9 cellular contexts compared by ENCODE assay signal in genomic region chr3:179069762-179070390, GRCh38. TPM values are rescaled to one million over a fixed set of nuclear protein-coding genes. Genes with fewer than 3 reads are reported as not detected.
A peak's percentile ranks its signal among the peaks of the same experiment; 100 is the strongest.
DNase-seq lines count a peak whose midpoint lies in the region; ATAC-seq, FAIRE-seq and TF ChIP-seq lines count a peak whose summit lies in the region.
"Had no signal": no experiment of that assay in that cellular context is flagged by ENCODE, and none has a peak within 500 bp of the region (broad histone marks: within the 10 kb centered on the region; RNA-seq: fewer than 3 reads in every experiment).

No MANE protein-coding gene starts in this region.

- intact Hi-C loops in activated T-helper 1 cell treated with anti-CD3 and anti-CD28 coated beads, Interleukin-12 subunit alpha, Interleukin-12 subunit beta, Interleukin-2, Interleukin-4 antibody, amounts not matched to agents 30 ng/mL and 10 ng/mL and 1 ng/mL, durations not matched to agents 14 hours and 24 hours and 36 hours (cut with micrococcal nuclease) = loop anchor here (1.0 to 10.0 kb wide), 3 partner anchors 33 to 1645 kb away; no protein-coding TSS in a partner anchor
- intact Hi-C loops in lower lobe of right lung (cut with DNase I) = no loop called here

- no peak for ATAC-seq in lower lobe of right lung
- ATAC-seq in GM18861 (IDR thresholded peaks at IDR 0.05; ENCODE audit: unreplicated experiment) = no peak
- no peak for ATAC-seq in GM21529 (IDR thresholded peaks at IDR 0.05; ENCODE audit: unreplicated experiment)
- ATAC-seq: gastrocnemius medialis had no signal

- peaks cover 3% of the 10 kb centered on the region for H3K27me3 Mint-ChIP-seq in activated T-helper 1 cell treated with anti-CD3 and anti-CD28 coated beads, Interleukin-12 subunit alpha, Interleukin-12 subunit beta, Interleukin-2, Interleukin-4 antibody, amounts not matched to agents 30 ng/mL and 10 ng/mL and 1 ng/mL, durations not matched to agents 14 hours and 24 hours and 36 hours (ENCODE audit: insufficient read depth)

- peaks cover 33% of the 10 kb centered on the region; the same call in 1 of the 2 replicates for H4K20me1 ChIP-seq in BLaER1

- peak overlapping the region; percentile 92 for H3K27ac ChIP-seq in BLaER1
- H3K27ac ChIP-seq in HUES64 (ENCODE audit: low read depth, low read length) = no peak overlapping the region
- no peak overlapping the region for H3K27ac ChIP-seq in lower lobe of right lung

- peaks cover 30% of the 10 kb centered on the region for H3K36me3 ChIP-seq in BLaER1
- H3K36me3 ChIP-seq in HUES64 (ENCODE audit: insufficient read depth, low read length) = peaks cover 14% of the 10 kb centered on the region; the same call in 1 of the 2 replicates
- H3K36me3 ChIP-seq in lower lobe of right lung = peaks cover 16% of the 10 kb centered on the region

- TF ChIP-seq POLR2A in GM12892 (IDR thresholded peaks at IDR 0.05; ENCODE audit: low read depth, low read length) = no peak

- H3K9me3 ChIP-seq in BLaER1 (no peaks in the 10 kb centered on the region), HUES64 (ENCODE audit: insufficient read depth, low read depth, low read length) (no peaks in the 10 kb centered on the region), lower lobe of right lung (no peaks in the 10 kb centered on the region)
- H3K9me3 ChIP-seq: gastrocnemius medialis had no signal

- H3K4me1 ChIP-seq in BLaER1 (peaks cover 72% of the 10 kb centered on the region), HUES64 (ENCODE audit: insufficient read depth, low read length) (peaks cover 10% of the 10 kb centered on the region), lower lobe of right lung (peaks cover 8% of the 10 kb centered on the region)

- peak overlapping the region; percentile 85 for H3K4me3 ChIP-seq in BLaER1
- H3K4me3 ChIP-seq in HUES64 (ENCODE audit: low read length) = peak overlapping the region; percentile 77
- H3K4me3 ChIP-seq in lower lobe of right lung = peak overlapping the region; percentile 86

- peak overlapping the region; percentile 71 for H3K4me3 Mint-ChIP-seq in activated T-helper 1 cell treated with anti-CD3 and anti-CD28 coated beads, Interleukin-12 subunit alpha, Interleukin-12 subunit beta, Interleukin-2, Interleukin-4 antibody, amounts not matched to agents 30 ng/mL and 10 ng/mL and 1 ng/mL, durations not matched to agents 14 hours and 24 hours and 36 hours

- no peak for TF ChIP-seq CTCF in lower lobe of right lung (IDR thresholded peaks at IDR 0.05)

- no peak for FAIRE-seq in GM12892 (lab: Jason Lieb, UNC)

- no peak overlapping the region for H3K27ac Mint-ChIP-seq in activated T-helper 1 cell treated with anti-CD3 and anti-CD28 coated beads, Interleukin-12 subunit alpha, Interleukin-12 subunit beta, Interleukin-2, Interleukin-4 antibody, amounts not matched to agents 30 ng/mL and 10 ng/mL and 1 ng/mL, durations not matched to agents 14 hours and 24 hours and 36 hours

- DNase-seq in activated T-helper 1 cell treated with anti-CD3 and anti-CD28 coated beads, Interleukin-12 subunit alpha, Interleukin-12 subunit beta, Interleukin-2, Interleukin-4 antibody, amounts not matched to agents 30 ng/mL and 10 ng/mL and 1 ng/mL, durations not matched to agents 14 hours and 24 hours and 36 hours (ENCODE audit: low spot score) = no peak
- DNase-seq in lower lobe of right lung (no peak), NCI-H2029 treated with DMSO at 0.1 percent for 48 hours (lab: John Stamatoyannopoulos, UW) (no peak), GM12892 (ENCODE audit: insufficient read length) (no peak)
- DNase-seq: gastrocnemius medialis had no signal

- H3K27me3 ChIP-seq in BLaER1 (no peaks in the 10 kb centered on the region), HUES64 (ENCODE audit: insufficient read depth, low read length) (peaks cover 9% of the 10 kb centered on the region; the same call in 1 of the 2 replicates), lower lobe of right lung (ENCODE audit: low read depth) (no peaks in the 10 kb centered on the region)
- H3K27me3 ChIP-seq: gastrocnemius medialis had no signal

- no peaks in the 10 kb centered on the region for H3K9me3 Mint-ChIP-seq in activated T-helper 1 cell treated with anti-CD3 and anti-CD28 coated beads, Interleukin-12 subunit alpha, Interleukin-12 subunit beta, Interleukin-2, Interleukin-4 antibody, amounts not matched to agents 30 ng/mL and 10 ng/mL and 1 ng/mL, durations not matched to agents 14 hours and 24 hours and 36 hours

- peaks cover 21% of the 10 kb centered on the region for H3K36me3 Mint-ChIP-seq in activated T-helper 1 cell treated with anti-CD3 and anti-CD28 coated beads, Interleukin-12 subunit alpha, Interleukin-12 subunit beta, Interleukin-2, Interleukin-4 antibody, amounts not matched to agents 30 ng/mL and 10 ng/mL and 1 ng/mL, durations not matched to agents 14 hours and 24 hours and 36 hours (ENCODE audit: low read depth)

- H3K4me1 Mint-ChIP-seq in activated T-helper 1 cell treated with anti-CD3 and anti-CD28 coated beads, Interleukin-12 subunit alpha, Interleukin-12 subunit beta, Interleukin-2, Interleukin-4 antibody, amounts not matched to agents 30 ng/mL and 10 ng/mL and 1 ng/mL, durations not matched to agents 14 hours and 24 hours and 36 hours (ENCODE audit: low read depth) = peaks cover 53% of the 10 kb centered on the region

- peak overlapping the region; percentile 86 for H3K9ac ChIP-seq in BLaER1
- peak overlapping the region; percentile 27; the same call in 1 of the 2 replicates for H3K9ac ChIP-seq in HUES64 (ENCODE audit: low read depth, low read length)

- no CpG with 5 or more reads among the region's 1 CpG for WGBS in HUES64

- peak overlapping the region; percentile 91 for H3K4me2 ChIP-seq in BLaER1

RNA-seq across cellular contexts. Expression of gene ZMAT3, which starts 1.7 kb away (rescaled TPM):
- 7.2 TPM for polyA plus RNA-seq in HUES64 (2013, experiment 1 of 2)
- polyA plus RNA-seq in HUES64 (2013, experiment 2 of 2) = 8.1 TPM
- total RNA-seq in activated T-helper 1 cell treated with anti-CD3 and anti-CD28 coated beads, Interleukin-12 subunit alpha, Interleukin-12 subunit beta, Interleukin-2, Interleukin-4 antibody, amounts not matched to agents 30 ng/mL and 10 ng/mL and 1 ng/mL, durations not matched to agents 14 hours and 24 hours and 36 hours = 16.9 and 17.3 TPM in 2 replicates
- 20.6 TPM for total RNA-seq in lower lobe of right lung
- polyA plus RNA-seq in GM12892 (2012; ENCODE audit: missing spikeins) = 45.9 TPM
